Comparison of ENCODE assay signal across 21 cellular contexts in genomic region chr11:11480951-11481350, GRCh38.
"Had no signal": no experiment of that assay in that cellular context is flagged by ENCODE, and none has a peak within 500 bp of the region (broad histone marks: within the 10 kb centered on the region; RNA-seq: fewer than 3 reads in every experiment).

No MANE protein-coding gene starts in this region.

- H3K4me3 ChIP-seq: colonic mucosa, heart left ventricle, left lung, lung, psoas muscle, sigmoid colon, upper lobe of left lung, uterus had no signal

- ATAC-seq: left lung had no signal

- H3K27ac Mint-ChIP-seq: endodermal cell, nephron had no signal

- H3K27me3 ChIP-seq: colonic mucosa, heart left ventricle, left lung, sigmoid colon, upper lobe of left lung, uterus had no signal

- H3K27ac ChIP-seq: colonic mucosa, left lung, psoas muscle, sigmoid colon, upper lobe of left lung, uterus had no signal

- DNase-seq: cerebellar nuclear complex; colonic mucosa; effector CD4-positive, alpha-beta T cell; erythroblast; hypothalamus; kidney glomerular epithelial cell; left lung; mesenchymal stem cell; midbrain; psoas muscle; retina; sigmoid colon; small intestine; stimulated activated CD4-positive, alpha-beta T cell treated with anti-CD3 and anti-CD28 coated beads, Interleukin-2, amount 100 ng/mL, for 48 hours; stimulated activated naive CD4-positive, alpha-beta T cell treated with Interleukin-2 at 50 U/mL for 16 hours; upper lobe of left lung; uterus had no signal

- H3K9me3 ChIP-seq: colonic mucosa, heart left ventricle, left lung, psoas muscle, sigmoid colon, upper lobe of left lung, uterus had no signal

- H3K9me3 Mint-ChIP-seq: endodermal cell, nephron had no signal

- H3K4me3 Mint-ChIP-seq: endodermal cell, nephron had no signal

- H3K36me3 ChIP-seq: colonic mucosa, heart left ventricle, left lung, sigmoid colon, upper lobe of left lung, uterus had no signal

- H3K4me1 ChIP-seq: colonic mucosa, left lung, uterus had no signal
